Comparison of ENCODE assay signal across 2 cellular contexts in genomic region chr2:98009887-98010760, GRCh38.
TF ChIP-seq lines count a peak whose summit lies in the region.

No MANE protein-coding gene starts in this region.

TF ChIP-seq in K562, 482 proteins besides CTCF, POLR2A, EP300 and RAD21:
- no peak for TF ChIP-seq NONO (IDR thresholded peaks at IDR 0.05; ENCODE audit: low read depth in 2 of 2, low read length in 1 of 2)
- TF ChIP-seq CHCHD3 (CRISPR knock-in tag; IDR thresholded peaks at IDR 0.05), result no peak
- no peak for TF ChIP-seq ADNP (tag; IDR thresholded peaks at IDR 0.05)
- TF ChIP-seq NFIX (CRISPR knock-in tag; IDR thresholded peaks at IDR 0.05; ENCODE audit: low read depth), result no peak
- TF ChIP-seq MBD1 (CRISPR knock-in tag; IDR thresholded peaks at IDR 0.05), result no peak
- no peak for TF ChIP-seq HDAC2 (IDR thresholded peaks at IDR 0.05)
- TF ChIP-seq MCM3 (IDR thresholded peaks at IDR 0.05), result no peak
- TF ChIP-seq ZNF668 (CRISPR knock-in tag; IDR thresholded peaks at IDR 0.05), result no peak
- no peak for TF ChIP-seq TCFL5 (CRISPR knock-in tag; conservative IDR thresholded peaks at IDR 0.05)
- no peak for TF ChIP-seq ZNF766 (CRISPR knock-in tag; conservative IDR thresholded peaks at IDR 0.05)
- no peak for TF ChIP-seq PRDM10 (IDR thresholded peaks at IDR 0.05; ENCODE audit: partially characterized antibody)
- no peak for TF ChIP-seq ZNF24 (IDR thresholded peaks at IDR 0.05)
- TF ChIP-seq ZNF551 (CRISPR knock-in tag; IDR thresholded peaks at IDR 0.05), result no peak
- TF ChIP-seq ZC3H11A (IDR thresholded peaks at IDR 0.05; ENCODE audit: low read depth, low read length), result no peak
- TF ChIP-seq HNRNPLL (IDR thresholded peaks at IDR 0.05; ENCODE audit: low read depth, low read length, poor library complexity, severe bottlenecking), result no peak
- TF ChIP-seq KDM1A (IDR thresholded peaks at IDR 0.05), result no peak
- no peak for TF ChIP-seq THAP12 (CRISPR knock-in tag; IDR thresholded peaks at IDR 0.05)
TF ChIP-seq in K562: peak in this region for 0.

TF ChIP-seq in HepG2, 621 proteins besides CTCF, POLR2A, EP300 and RAD21:
- TF ChIP-seq SP4 (CRISPR knock-in tag; IDR thresholded peaks at IDR 0.05) (no peak), CEBPB (IDR thresholded peaks at IDR 0.05; ENCODE audit: borderline replicate concordance, low read depth, low read length) (peak; percentile 29; the same call in 1 of the 2 replicates)
